8 cellular contexts compared by ENCODE assay signal in genomic region chr2:213119061-213119809, GRCh38. TPM values are rescaled to one million over a fixed set of nuclear protein-coding genes. Genes with fewer than 3 reads are reported as not detected.
A peak's percentile ranks its signal among the peaks of the same experiment; 100 is the strongest.
DNase-seq lines count a peak whose midpoint lies in the region; ATAC-seq, FAIRE-seq and TF ChIP-seq lines count a peak whose summit lies in the region.

No MANE protein-coding gene starts in this region.

- no peaks in the 10 kb centered on the region for H3K36me3 Mint-ChIP-seq in WTC11

- H3K79me2 ChIP-seq in keratinocyte (ENCODE audit: control insufficient read depth, insufficient read depth, low read length), result peaks cover 2% of the 10 kb centered on the region

- WGBS in stomach, 5 donors, result 54 to 82% (median 79%) methylated on average over 5 of the region's 5 CpGs

- TF ChIP-seq EP300 in stomach (IDR thresholded peaks at IDR 0.05), result no peak

- CTCF ChIA-PET in WTC11 (lab: Charles Lee), result no interaction called here

- 0 out of 2 replicates have a peak overlapping the region, but pooled peaks have one; percentile 33 for H3K27ac Mint-ChIP-seq in WTC11

- dilution Hi-C loops in keratinocyte (cut with MboI; ENCODE audit: extremely low pct_ligation_motif_present, low sequenced_read_pairs), result no loop called here

- no peak overlapping the region for H3K4me3 Mint-ChIP-seq in WTC11

- peak overlapping the region; percentile 75 for H2AFZ ChIP-seq in keratinocyte (ENCODE audit: control insufficient read depth, low read length)

- ATAC-seq in GM18868 (IDR thresholded peaks at IDR 0.05; ENCODE audit: unreplicated experiment) (peak; percentile 74), HG03064 (IDR thresholded peaks at IDR 0.05; ENCODE audit: low read depth, unreplicated experiment) (peak; percentile 79), WTC11 (no peak)

- no peaks in the 10 kb centered on the region for H3K9me3 Mint-ChIP-seq in WTC11

- H4K20me1 ChIP-seq in keratinocyte (ENCODE audit: control insufficient read depth, extremely low read depth, insufficient read depth, low read length), result no peaks in the 10 kb centered on the region

- H3K27me3 Mint-ChIP-seq in WTC11 (ENCODE audit: low read depth), result no peaks in the 10 kb centered on the region

- H3K9me1 ChIP-seq in keratinocyte (ENCODE audit: control insufficient read depth, extremely low read depth, insufficient read depth, low read length), result no peaks in the 10 kb centered on the region

- H3K36me3 ChIP-seq in keratinocyte (ENCODE audit: control insufficient read depth in 2 of 2, extremely low read depth in 1 of 2, insufficient read depth in 2 of 2, low read length in 2 of 2) (no peaks in the 10 kb centered on the region), stomach (no peaks in the 10 kb centered on the region)

- H3K27me3 ChIP-seq in keratinocyte (ENCODE audit: control insufficient read depth, extremely low read depth, insufficient read depth, low read length) (no peaks in the 10 kb centered on the region), stomach (no peaks in the 10 kb centered on the region)

- peak overlapping the region; percentile 9 for H3K9ac ChIP-seq in keratinocyte (ENCODE audit: control insufficient read depth, extremely low read depth, insufficient read depth, low read length)

- H3K27ac ChIP-seq in keratinocyte (ENCODE audit: control insufficient read depth, insufficient read depth, low read length) (peak overlapping the region; percentile 63), stomach (no peak overlapping the region)

- H3K4me1 ChIP-seq in keratinocyte (ENCODE audit: control insufficient read depth, extremely low read depth, insufficient read depth, low read length), result peaks cover 29% of the 10 kb centered on the region
- no peaks in the 10 kb centered on the region for H3K4me1 ChIP-seq in stomach

- TF ChIP-seq CTCF in WTC11 (IDR thresholded peaks at IDR 0.05) (no peak), keratinocyte (optimal IDR thresholded peaks at IDR 0.05 in 1 of 3, IDR thresholded peaks at IDR 0.05 in 1 of 3, conservative IDR thresholded peaks at IDR 0.05 in 1 of 3; ENCODE audit: extremely low read depth in 1 of 3, insufficient read depth in 2 of 3, low read length in 3 of 3) (no peak), stomach (IDR thresholded peaks at IDR 0.05) (no peak)

- H3K9me3 ChIP-seq in keratinocyte (ENCODE audit: control insufficient read depth, low read depth, low read length) (no peaks in the 10 kb centered on the region), stomach (no peaks in the 10 kb centered on the region)

- POLR2A ChIA-PET in WTC11 (lab: Charles Lee), result no interaction called here

- H3K4me3 ChIP-seq in keratinocyte (ENCODE audit: control insufficient read depth in 2 of 3, extremely low read depth in 1 of 3, insufficient read depth in 2 of 3, low read depth in 1 of 3, low read length in 3 of 3), result peak overlapping the region in 1 of 3 experiments; percentile 46
- H3K4me3 ChIP-seq in stomach, result no peak overlapping the region

- TF ChIP-seq POLR2A in stomach (IDR thresholded peaks at IDR 0.05), result no peak

- peak overlapping the region; percentile 59 for H3K4me2 ChIP-seq in keratinocyte (ENCODE audit: control insufficient read depth, extremely low read depth, insufficient read depth, low read depth, low read length)

- peak; percentile 84 for FAIRE-seq in keratinocyte (lab: Jason Lieb, UNC)

- intact Hi-C loops in stomach (cut with DNase I; ENCODE audit: low total_unique reads), result no loop called here

- peaks cover 12% of the 10 kb centered on the region for H3K4me1 Mint-ChIP-seq in WTC11

- peak; percentile 8 for DNase-seq in A172 (ENCODE audit: low spot score)
- no peak for DNase-seq in WTC11 (ENCODE audit: low spot score)
- peak; percentile 25 for DNase-seq in keratinocyte (ENCODE audit: low read depth, low spot score)
- no peak for DNase-seq in stomach
- no peak for DNase-seq in occipital lobe (lab: John Stamatoyannopoulos, UW)
- no peak for DNase-seq in NCI-H510A (lab: John Stamatoyannopoulos, UW)

TF ChIP-seq in WTC11, 78 proteins besides CTCF, POLR2A, EP300 and RAD21:
- TF ChIP-seq ATF1 (CRISPR knock-in tag; IDR thresholded peaks at IDR 0.05) (no peak), MYBL2 (CRISPR knock-in tag; IDR thresholded peaks at IDR 0.05) (no peak), MAX (CRISPR knock-in tag; IDR thresholded peaks at IDR 0.05) (no peak), TP53 (CRISPR knock-in tag; IDR thresholded peaks at IDR 0.05) (no peak), SP1 (CRISPR knock-in tag; conservative IDR thresholded peaks at IDR 0.05) (no peak), ATF6 (CRISPR knock-in tag; IDR thresholded peaks at IDR 0.05) (no peak), ZNF423 (CRISPR knock-in tag; IDR thresholded peaks at IDR 0.05) (no peak), NR3C1 (CRISPR knock-in tag; conservative IDR thresholded peaks at IDR 0.05; ENCODE audit: low read depth) (no peak), ATF2 (CRISPR knock-in tag; IDR thresholded peaks at IDR 0.05; ENCODE audit: borderline replicate concordance, low read depth) (no peak), ELF4 (CRISPR knock-in tag; IDR thresholded peaks at IDR 0.05; ENCODE audit: low read depth) (no peak), TEAD4 (CRISPR knock-in tag; IDR thresholded peaks at IDR 0.05) (no peak)

RNA-seq across cellular contexts. Expression of gene IKZF2, which starts 32.2 kb away (rescaled TPM):
- total RNA-seq in A172 (2014; rRNA removed; shearing (Covaris generic)), result 1.5 and 1.8 TPM in 2 replicates
- total RNA-seq in WTC11 (2021), result 4.1 to 5.2 TPM (median 4.2 TPM) in 3 replicates
- 7.1 to 12.3 TPM (median 8.2 TPM) in 3 replicates for polyA plus RNA-seq in keratinocyte
- 1.3 TPM for polyA plus RNA-seq in keratinocyte (2011; ENCODE audit: low read depth)
- 2.3 and 5.5 TPM in 2 replicates for polyA plus RNA-seq in keratinocyte (2011; cell fraction: cytosol; rRNA removed)
- polyA plus RNA-seq in keratinocyte (2011; cell fraction: nucleus; rRNA removed), result 13.3 and 14.6 TPM in 2 replicates
- 3.6 and 4.3 TPM in 2 replicates for polyA plus RNA-seq in keratinocyte (2012; ENCODE audit: low replicate concordance)
- 12.6 to 57.2 TPM (median 43.7 TPM) in 3 replicates for polyA minus RNA-seq in keratinocyte
- 12.3 TPM for polyA minus RNA-seq in keratinocyte (2011; cell fraction: cytosol; rRNA and poly(A)+ RNA removed)
- 33.8 and 72.4 TPM in 2 replicates for polyA minus RNA-seq in keratinocyte (2011; cell fraction: nucleus; rRNA and poly(A)+ RNA removed)
- total RNA-seq in stomach, result 10 to 100 TPM in 2 of 5 donors, 1 to 10 TPM in 2, under 1 TPM in 1; 0.87 to 19.8 (median 7.1) TPM
- 1 to 10 TPM in 1 of 3 donors, under 1 TPM in 2; 0.56 to 3.7 (median 0.61) TPM for polyA plus RNA-seq in stomach
- 12.0 TPM for total RNA-seq in occipital lobe

Comparison
In these comparisons a context has a peak if more than half of its experiments do, and no peak if none do; other contexts are left out.
1. DNase-seq: peak in A172 (single experiment) and keratinocyte (single experiment); none in WTC11 (single experiment), stomach (single experiment), occipital lobe (single experiment) and NCI-H510A (single experiment).